In genomic region chr5:177369050-177369912, GRCh38 we compare ENCODE assay signal across 8 cellular contexts. TPM values are rescaled to one million over a fixed set of nuclear protein-coding genes. Genes with fewer than 3 reads are reported as not detected.
A peak's percentile ranks its signal among the peaks of the same experiment; 100 is the strongest.
DNase-seq lines count a peak whose midpoint lies in the region; ATAC-seq and TF ChIP-seq lines count a peak whose summit lies in the region.

No MANE protein-coding gene starts in this region.

- H3K4me3 ChIP-seq in CD8-positive, alpha-beta T cell (ENCODE audit: low read depth, low read length) = no peak overlapping the region
- H3K4me3 ChIP-seq in fibroblast of the aortic adventitia (ENCODE audit: low read depth, low read length) (no peak overlapping the region), testis (no peak overlapping the region), prostate gland (no peak overlapping the region)

- peak; percentile 34 for ATAC-seq in CD8-positive, alpha-beta T cell
- no peak for ATAC-seq in HG03521 (IDR thresholded peaks at IDR 0.05; ENCODE audit: unreplicated experiment)

- intact Hi-C loops in CD8-positive, alpha-beta T cell (cut with DNase I, micrococcal nuclease) = no loop called here
- intact Hi-C loops in testis (cut with DNase I; ENCODE audit: low total_unique reads) = no loop called here
- intact Hi-C loops in prostate gland (cut with DNase I) = loop anchor here (5.0 kb wide), 1 partner anchor 237 kb away; the partner anchor contains the start of gene NSD1

- peaks cover 73% of the 10 kb centered on the region for H3K4me1 ChIP-seq in CD8-positive, alpha-beta T cell (ENCODE audit: insufficient read depth, low read length)
- H3K4me1 ChIP-seq in testis = peaks cover 18% of the 10 kb centered on the region
- peaks cover 12% of the 10 kb centered on the region for H3K4me1 ChIP-seq in prostate gland (replicated peaks)

- H3K36me3 ChIP-seq in CD8-positive, alpha-beta T cell (ENCODE audit: insufficient read depth, low read length) = peaks cover 25% of the 10 kb centered on the region
- no peaks in the 10 kb centered on the region for H3K36me3 ChIP-seq in testis (ENCODE audit: low read depth, missing control alignments)
- H3K36me3 ChIP-seq in prostate gland = no peaks in the 10 kb centered on the region

- 62 to 72% methylated on average over 7 of the region's 7 CpGs for WGBS in testis, 2 donors
- 60% methylated on average over 7 of the region's 7 CpGs for WGBS in prostate gland

- DNase-seq in CD8-positive, alpha-beta T cell = peak in 1 of 7 experiments; percentile 33
- DNase-seq in HCEC 1CT (peak; percentile 26), fibroblast of the aortic adventitia (ENCODE audit: low read depth) (peak; percentile 20), testis (no peak), Ammon's horn (ENCODE audit: low spot score) (no peak), prostate gland (ENCODE audit: low spot score) (no peak)
- DNase-seq in activated CD4-positive, alpha-beta T cell treated with anti-CD3 and anti-CD28 coated beads, Interleukin-2, amount 10 ng/mL, durations not matched to agents 7 days and 5 days = peak; percentile 37

- CTCF ChIA-PET in CD8-positive, alpha-beta T cell (lab: Charles Lee) = interaction anchor here (0.6 to 10.0 kb wide), 23 partner anchors 9 to 133 kb away, joined by 3 to 77 read pairs (median 5); partner anchors contain the start of genes LMAN2 and SLC34A1
- CTCF ChIA-PET in activated CD4-positive, alpha-beta T cell treated with anti-CD3 and anti-CD28 coated beads, Interleukin-2, amount 10 ng/mL, durations not matched to agents 7 days and 5 days (lab: Charles Lee) = interaction anchor here (0.6 to 9.8 kb wide), 19 partner anchors 9 to 256 kb away, joined by 3 to 145 read pairs (median 4); partner anchors contain the start of genes LMAN2, PRR7 and RGS14

- peaks cover 70% of the 10 kb centered on the region for H3K4me1 Mint-ChIP-seq in CD8-positive, alpha-beta T cell (ENCODE audit: low read depth)
- H3K4me1 Mint-ChIP-seq in activated CD4-positive, alpha-beta T cell treated with anti-CD3 and anti-CD28 coated beads, Interleukin-2, amount 10 ng/mL, durations not matched to agents 7 days and 5 days = peaks cover 70% of the 10 kb centered on the region

- peak overlapping the region; percentile 29 for H3K4me3 Mint-ChIP-seq in CD8-positive, alpha-beta T cell
- H3K4me3 Mint-ChIP-seq in activated CD4-positive, alpha-beta T cell treated with anti-CD3 and anti-CD28 coated beads, Interleukin-2, amount 10 ng/mL, durations not matched to agents 7 days and 5 days = no peak overlapping the region

- H3K27ac ChIP-seq in CD8-positive, alpha-beta T cell (ENCODE audit: low read depth, low read length) = no peak overlapping the region
- H3K27ac ChIP-seq in testis (no peak overlapping the region), prostate gland (peak overlapping the region in 1 of 2 donors; percentile 77)

- POLR2A ChIA-PET in CD8-positive, alpha-beta T cell (lab: Charles Lee) = interaction anchor here (1.0 to 2.4 kb wide), 2 partner anchors 18 to 33 kb away, joined by 3 to 8 read pairs; partner anchors contain the start of gene LMAN2
- POLR2A ChIA-PET in activated CD4-positive, alpha-beta T cell treated with anti-CD3 and anti-CD28 coated beads, Interleukin-2, amount 10 ng/mL, durations not matched to agents 7 days and 5 days (lab: Charles Lee) = no interaction called here

- no peaks in the 10 kb centered on the region for H3K27me3 ChIP-seq in CD8-positive, alpha-beta T cell (ENCODE audit: insufficient read depth, low read length)
- H3K27me3 ChIP-seq in testis (no peaks in the 10 kb centered on the region), prostate gland (replicated peaks; ENCODE audit: insufficient read depth) (no peaks in the 10 kb centered on the region)

- no peaks in the 10 kb centered on the region for H3K9me3 ChIP-seq in CD8-positive, alpha-beta T cell (ENCODE audit: low read length)
- no peaks in the 10 kb centered on the region for H3K9me3 ChIP-seq in testis
- H3K9me3 ChIP-seq in prostate gland = no peaks in the 10 kb centered on the region

- H3K27me3 Mint-ChIP-seq in CD8-positive, alpha-beta T cell (ENCODE audit: low read depth) = no peaks in the 10 kb centered on the region
- H3K27me3 Mint-ChIP-seq in activated CD4-positive, alpha-beta T cell treated with anti-CD3 and anti-CD28 coated beads, Interleukin-2, amount 10 ng/mL, durations not matched to agents 7 days and 5 days = no peaks in the 10 kb centered on the region

- peak overlapping the region; percentile 84 for H3K27ac Mint-ChIP-seq in CD8-positive, alpha-beta T cell
- peak overlapping the region; percentile 72 for H3K27ac Mint-ChIP-seq in activated CD4-positive, alpha-beta T cell treated with anti-CD3 and anti-CD28 coated beads, Interleukin-2, amount 10 ng/mL, durations not matched to agents 7 days and 5 days

- TF ChIP-seq POLR2A in testis (IDR thresholded peaks at IDR 0.05) (no peak), prostate gland (IDR thresholded peaks at IDR 0.05) (no peak)

- H3K36me3 Mint-ChIP-seq in CD8-positive, alpha-beta T cell = peaks cover 67% of the 10 kb centered on the region
- H3K36me3 Mint-ChIP-seq in activated CD4-positive, alpha-beta T cell treated with anti-CD3 and anti-CD28 coated beads, Interleukin-2, amount 10 ng/mL, durations not matched to agents 7 days and 5 days (ENCODE audit: low read depth) = peaks cover 72% of the 10 kb centered on the region

- no peaks in the 10 kb centered on the region for H3K9me3 Mint-ChIP-seq in CD8-positive, alpha-beta T cell
- no peaks in the 10 kb centered on the region for H3K9me3 Mint-ChIP-seq in activated CD4-positive, alpha-beta T cell treated with anti-CD3 and anti-CD28 coated beads, Interleukin-2, amount 10 ng/mL, durations not matched to agents 7 days and 5 days

- TF ChIP-seq CTCF in CD8-positive, alpha-beta T cell (IDR thresholded peaks at IDR 0.05) = peak; percentile 74
- peak; percentile 81 for TF ChIP-seq CTCF in fibroblast of the aortic adventitia (IDR thresholded peaks at IDR 0.05; ENCODE audit: insufficient read depth, low read length)
- peak; percentile 27 to 55 (median 46) for TF ChIP-seq CTCF in testis (IDR thresholded peaks at IDR 0.05)
- peak in 2 of 4 experiments; percentile 35 to 43 for TF ChIP-seq CTCF in prostate gland (IDR thresholded peaks at IDR 0.05)

RNA-seq across cellular contexts. Expression of gene RGS14, which starts 11.6 kb away (rescaled TPM):
- total RNA-seq in CD8-positive, alpha-beta T cell = 10 to 100 TPM; 22.7 to 23.5 TPM
- 100 to 1,000 TPM; 124 to 132 TPM for total RNA-seq in activated CD4-positive, alpha-beta T cell treated with anti-CD3 and anti-CD28 coated beads, Interleukin-2, amount 10 ng/mL, durations not matched to agents 7 days and 5 days
- total RNA-seq in fibroblast of the aortic adventitia (ENCODE audit: low replicate concordance) (3.1 and 28.9 TPM in 2 replicates), testis (10 to 100 TPM; 39.2 to 40.5 TPM), prostate gland (10 to 100 TPM; 13.3 to 24.2 TPM)
- polyA plus RNA-seq in testis (ENCODE audit: insufficient read depth, low read depth, low replicate concordance) = 25.3 TPM

RNA-seq across cellular contexts. Expression of gene SLC34A1, which starts 15.0 kb away (rescaled TPM):
- not detected for total RNA-seq in CD8-positive, alpha-beta T cell
- total RNA-seq in activated CD4-positive, alpha-beta T cell treated with anti-CD3 and anti-CD28 coated beads, Interleukin-2, amount 10 ng/mL, durations not matched to agents 7 days and 5 days = under 1 TPM; 0.12 to 0.27 TPM
- total RNA-seq in fibroblast of the aortic adventitia (ENCODE audit: low replicate concordance) (not detected in 2 replicates), testis (under 1 TPM in 1 of 2 donors, not detected in 1; 0.19 TPM), prostate gland (not detected)
- not detected for polyA plus RNA-seq in testis (ENCODE audit: insufficient read depth, low read depth, low replicate concordance)

RNA-seq across cellular contexts. Expression of gene LMAN2, which starts 17.8 kb away (rescaled TPM):
- total RNA-seq in CD8-positive, alpha-beta T cell = 10 to 100 TPM; 49.0 to 61.4 TPM
- 100 to 1,000 TPM; 123 to 132 TPM for total RNA-seq in activated CD4-positive, alpha-beta T cell treated with anti-CD3 and anti-CD28 coated beads, Interleukin-2, amount 10 ng/mL, durations not matched to agents 7 days and 5 days
- total RNA-seq in fibroblast of the aortic adventitia (ENCODE audit: low replicate concordance) (116 and 190 TPM in 2 replicates), testis (100 to 1,000 TPM; 355 TPM), prostate gland (100 to 1,000 TPM; 350 to 369 TPM)
- 254 TPM for polyA plus RNA-seq in testis (ENCODE audit: insufficient read depth, low read depth, low replicate concordance)

RNA-seq across cellular contexts. Expression of gene PFN3, which starts 31.2 kb away (rescaled TPM):
- not detected for total RNA-seq in CD8-positive, alpha-beta T cell
- not detected for total RNA-seq in activated CD4-positive, alpha-beta T cell treated with anti-CD3 and anti-CD28 coated beads, Interleukin-2, amount 10 ng/mL, durations not matched to agents 7 days and 5 days
- total RNA-seq in fibroblast of the aortic adventitia (ENCODE audit: low replicate concordance) = not detected in 2 replicates
- total RNA-seq in testis = 10 to 100 TPM; 27.5 to 45.7 TPM
- 7.4 TPM for polyA plus RNA-seq in testis (ENCODE audit: insufficient read depth, low read depth, low replicate concordance)
- total RNA-seq in prostate gland = not detected

RNA-seq across cellular contexts. Expression of gene F12, which starts 40.1 kb away (rescaled TPM):
- not detected for total RNA-seq in CD8-positive, alpha-beta T cell
- under 1 TPM; 0.22 to 0.60 TPM for total RNA-seq in activated CD4-positive, alpha-beta T cell treated with anti-CD3 and anti-CD28 coated beads, Interleukin-2, amount 10 ng/mL, durations not matched to agents 7 days and 5 days
- total RNA-seq in fibroblast of the aortic adventitia (ENCODE audit: low replicate concordance) (0.27 and 1.4 TPM in 2 replicates), testis (1 to 10 TPM; 5.3 to 5.8 TPM), prostate gland (1 to 10 TPM in 1 of 2 donors, under 1 TPM in 1; 0.74 to 2.6 TPM)
- 4.9 TPM for polyA plus RNA-seq in testis (ENCODE audit: insufficient read depth, low read depth, low replicate concordance)

Comparison
In these comparisons a context has a peak if more than half of its experiments do, and no peak if none do; other contexts are left out.
1. DNase-seq: peak in HCEC 1CT (single experiment), activated CD4-positive, alpha-beta T cell treated with anti-CD3 and anti-CD28 coated beads, Interleukin-2, amount 10 ng/mL, durations not matched to agents 7 days and 5 days (single experiment) and fibroblast of the aortic adventitia (single experiment); none in testis (single experiment), Ammon's horn (single experiment) and prostate gland (single experiment).